8 cellular contexts compared by ENCODE assay signal in the genomic region with DNA sequence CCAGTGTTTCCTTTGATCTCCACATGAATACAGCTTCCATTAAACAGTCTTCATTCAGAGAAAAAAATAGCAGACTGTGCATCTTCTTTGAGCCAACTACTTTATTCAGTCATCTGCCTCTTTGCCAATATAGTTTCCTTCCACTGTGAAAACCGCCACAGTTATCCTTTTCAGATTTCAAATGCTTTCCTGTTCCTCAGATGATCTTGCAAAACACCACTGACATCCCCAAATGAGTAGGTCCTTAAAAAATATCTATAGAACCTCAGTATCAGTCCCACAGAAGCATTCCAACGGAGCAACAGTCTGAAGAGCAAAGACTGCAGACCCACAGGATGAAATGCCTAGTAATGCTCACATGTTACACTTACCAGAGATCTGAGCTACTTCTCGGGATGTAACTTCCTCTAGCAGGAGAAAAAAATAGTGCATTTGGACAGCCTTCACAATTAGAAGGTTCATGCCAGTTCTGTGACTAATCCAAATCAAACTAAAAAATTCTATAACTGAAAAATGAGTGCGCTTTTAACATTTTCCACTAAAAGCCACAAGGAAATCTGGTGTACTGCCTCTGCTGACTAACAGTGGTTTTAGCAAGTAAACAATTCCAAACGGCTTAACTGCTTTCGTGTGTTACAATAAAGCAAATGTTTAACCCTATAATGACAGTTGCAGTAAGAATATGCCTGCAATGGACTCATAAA. TPM values are rescaled to one million over a fixed set of nuclear protein-coding genes. Genes with fewer than 3 reads are reported as not detected.
DNase-seq lines count a peak whose midpoint lies in the region; ATAC-seq, FAIRE-seq and TF ChIP-seq lines count a peak whose summit lies in the region.

A gene (minus strand): TSS at position 380 of the 704 bp plus-strand sequence. CDS start 1,458 bp downstream, outside the sequence.

- H3K27me3 ChIP-seq in MM.1S (replicated peaks; ENCODE audit: insufficient read depth, low read length): no peaks in the 10 kb centered on the region

- H3K79me2 ChIP-seq in MM.1S (ENCODE audit: low read length): peaks cover 98% of the 10 kb centered on the region

- no peaks in the 10 kb centered on the region for H3K9me2 ChIP-seq in MM.1S (replicated peaks; ENCODE audit: insufficient read depth, low read length)

- peak within 1 kb of the TSS; percentile 87 for H3K27ac ChIP-seq in MM.1S (ENCODE audit: low read length)

- peak; percentile 41 for TF ChIP-seq CTCF in AG10803 (conservative IDR thresholded peaks at IDR 0.05; ENCODE audit: low read length)
- peak; percentile 33 for TF ChIP-seq CTCF in MM.1S (IDR thresholded peaks at IDR 0.05; ENCODE audit: low read length)
- TF ChIP-seq CTCF in fibroblast of pulmonary artery (IDR thresholded peaks at IDR 0.05; ENCODE audit: low read length, missing control alignments): peak; percentile 51

- intact Hi-C loops in activated CD4-positive, alpha-beta memory T cell treated with anti-CD3 and anti-CD28 coated beads for 36 hours (cut with micrococcal nuclease): loop anchor here (1.0 kb wide), 4 partner anchors 22 to 167 kb away; no protein-coding TSS in a partner anchor

- H3K36me3 ChIP-seq in MM.1S (replicated peaks; ENCODE audit: insufficient read depth, low read length): no peaks in the 10 kb centered on the region

- H3K4me2 ChIP-seq in MM.1S (ENCODE audit: low read depth, low read length): peak within 1 kb of the TSS; percentile 51

- peaks cover 63% of the 10 kb centered on the region for H3F3A ChIP-seq in MM.1S (ENCODE audit: insufficient read depth, low read length)

- H3K9me3 Mint-ChIP-seq in activated CD4-positive, alpha-beta memory T cell treated with anti-CD3 and anti-CD28 coated beads for 36 hours: no peaks in the 10 kb centered on the region
- H3K9me3 Mint-ChIP-seq in naive thymus-derived CD8-positive, alpha-beta T cell: peaks cover 0 to 1% (median 0%) of the 10 kb centered on the region in 9 donors

- H3K4me1 Mint-ChIP-seq in activated CD4-positive, alpha-beta memory T cell treated with anti-CD3 and anti-CD28 coated beads for 36 hours (ENCODE audit: low read depth): peaks cover 76% of the 10 kb centered on the region
- peaks cover 19 to 87% (median 61%) of the 10 kb centered on the region in 4 donors for H3K4me1 Mint-ChIP-seq in naive thymus-derived CD8-positive, alpha-beta T cell

- H2AFZ ChIP-seq in MM.1S (ENCODE audit: low read length): no peak within 1 kb of the TSS

- FAIRE-seq in GM18507 (lab: Jason Lieb, UNC): peak; percentile 87

- POLR2A ChIA-PET in activated CD4-positive, alpha-beta memory T cell treated with anti-CD3 and anti-CD28 coated beads for 36 hours (lab: Charles Lee): interaction anchor here (1.0 to 1.7 kb wide), 6 partner anchors 8 to 161 kb away, joined by 3 to 8 read pairs (median 4); no protein-coding TSS in a partner anchor
- POLR2A ChIA-PET in naive thymus-derived CD8-positive, alpha-beta T cell (lab: Charles Lee): interaction anchor here (0.7 kb wide), 1 partner anchor 467 kb away, joined by 4 read pairs; a partner anchor contains a TSS

- H3K4me1 ChIP-seq in MM.1S (ENCODE audit: low read length): peaks cover 54% of the 10 kb centered on the region

- H3K4me3 Mint-ChIP-seq in activated CD4-positive, alpha-beta memory T cell treated with anti-CD3 and anti-CD28 coated beads for 36 hours: peak within 1 kb of the TSS; percentile 62
- H3K4me3 Mint-ChIP-seq in naive thymus-derived CD8-positive, alpha-beta T cell: peak within 1 kb of the TSS in 9 of 10 donors; percentile 33 to 83 (median 59)

- H3K27ac Mint-ChIP-seq in activated CD4-positive, alpha-beta memory T cell treated with anti-CD3 and anti-CD28 coated beads for 36 hours: peak within 1 kb of the TSS; percentile 91
- H3K27ac Mint-ChIP-seq in naive thymus-derived CD8-positive, alpha-beta T cell: peak within 1 kb of the TSS in 8 of 10 donors; percentile 20 to 89 (median 46)

- no peaks in the 10 kb centered on the region for H4K20me1 ChIP-seq in MM.1S (ENCODE audit: insufficient read depth, low read length)

- DNase-seq in AG10803 (ENCODE audit: low read depth) (peak; percentile 98), GM18507 (ENCODE audit: extremely low spot score, insufficient read length, low read depth) (no peak), MM.1S (peak; percentile 80), fibroblast of pulmonary artery (ENCODE audit: low read depth) (peak; percentile 96), activated gamma-delta T cell treated with Interleukin-2 at 50 U/mL for 16 hours (no peak)
- DNase-seq in activated CD4-positive, alpha-beta memory T cell treated with anti-CD3 and anti-CD28 coated beads for 36 hours: no peak
- peak in 3 of 10 donors; percentile 1 to 30 (median 17) for DNase-seq in naive thymus-derived CD8-positive, alpha-beta T cell
- no peak for DNase-seq in stimulated activated CD4-positive, alpha-beta T cell treated with anti-CD3 and anti-CD28 coated beads, Interleukin-1b, Interleukin-23, amount 100 ng/mL, for 48 hours

- CTCF ChIA-PET in activated CD4-positive, alpha-beta memory T cell treated with anti-CD3 and anti-CD28 coated beads for 36 hours (lab: Charles Lee): interaction anchor here (1.0 to 1.9 kb wide), 4 partner anchors 9 to 167 kb away, joined by 3 to 8 read pairs (median 4); no protein-coding TSS in a partner anchor

- no peaks in the 10 kb centered on the region for H3K9me3 ChIP-seq in MM.1S (replicated peaks; ENCODE audit: insufficient read depth, low read length)

- H3K9ac ChIP-seq in MM.1S (ENCODE audit: low read length): peak within 1 kb of the TSS; percentile 92

- H3K36me3 Mint-ChIP-seq in activated CD4-positive, alpha-beta memory T cell treated with anti-CD3 and anti-CD28 coated beads for 36 hours: no peaks in the 10 kb centered on the region
- H3K36me3 Mint-ChIP-seq in naive thymus-derived CD8-positive, alpha-beta T cell: peaks cover 0 to 17% (median 2%) of the 10 kb centered on the region in 3 donors

- H3K27me3 Mint-ChIP-seq in activated CD4-positive, alpha-beta memory T cell treated with anti-CD3 and anti-CD28 coated beads for 36 hours: no peaks in the 10 kb centered on the region
- no peaks in the 10 kb centered on the region for H3K27me3 Mint-ChIP-seq in naive thymus-derived CD8-positive, alpha-beta T cell

- ATAC-seq in naive thymus-derived CD8-positive, alpha-beta T cell: peak; percentile 53 to 68

- H3K4me3 ChIP-seq in AG10803 (ENCODE audit: low read length) (peak within 1 kb of the TSS; percentile 79), MM.1S (ENCODE audit: low read length) (peak within 1 kb of the TSS; percentile 75), fibroblast of pulmonary artery (replicated peaks; ENCODE audit: low read depth, low read length) (peak within 1 kb of the TSS; percentile 76)

RNA-seq across cellular contexts. Expression of the gene that starts here (rescaled TPM):
- 10 to 100 TPM; 31.4 to 34.8 TPM for total RNA-seq in activated CD4-positive, alpha-beta memory T cell treated with anti-CD3 and anti-CD28 coated beads for 36 hours
- 10 to 100 TPM; 32.7 to 38.0 TPM for total RNA-seq in naive thymus-derived CD8-positive, alpha-beta T cell
- polyA plus RNA-seq in naive thymus-derived CD8-positive, alpha-beta T cell: 10 to 100 TPM in 1 of 3 donors, 1 to 10 TPM in 2; 3.3 to 10.5 (median 7.1) TPM

Comparison
In these comparisons a context has a peak if more than half of its experiments do, and no peak if none do; other contexts are left out.
1. DNase-seq: peak in AG10803 (single experiment), MM.1S (single experiment) and fibroblast of pulmonary artery (single experiment); none in GM18507 (single experiment), activated CD4-positive, alpha-beta memory T cell treated with anti-CD3 and anti-CD28 coated beads for 36 hours (single experiment), activated gamma-delta T cell treated with Interleukin-2 at 50 U/mL for 16 hours (single experiment) and stimulated activated CD4-positive, alpha-beta T cell treated with anti-CD3 and anti-CD28 coated beads, Interleukin-1b, Interleukin-23, amount 100 ng/mL, for 48 hours (single experiment).
2. Peak in every context shown above with its lines, with median percentiles within 50 percentile points of each other: H3K4me3 ChIP-seq and CTCF ChIP-seq.